12 cellular contexts compared by ENCODE assay signal in genomic region chr7:134899729-134900128, GRCh38.
DNase-seq lines count a peak whose midpoint lies in the region; ATAC-seq and TF ChIP-seq lines count a peak whose summit lies in the region.
"Had no signal": no experiment of that assay in that cellular context is flagged by ENCODE, and none has a peak within 500 bp of the region (broad histone marks: within the 10 kb centered on the region; RNA-seq: fewer than 3 reads in every experiment).

No MANE protein-coding gene starts in this region.

- no peak overlapping the region for H3K4me3 ChIP-seq in transverse colon
- H3K4me3 ChIP-seq: colonic mucosa had no signal

- no peak for TF ChIP-seq EP300 in transverse colon (IDR thresholded peaks at IDR 0.05; ENCODE audit: low read depth)

- peaks cover 14 to 51% (median 15%) of the 10 kb centered on the region in 4 donors for H3K4me1 ChIP-seq in transverse colon
- H3K4me1 ChIP-seq: colonic mucosa had no signal

- no peaks in the 10 kb centered on the region for H3K9me3 ChIP-seq in transverse colon
- H3K9me3 ChIP-seq: colonic mucosa had no signal

- no peak for TF ChIP-seq CTCF in transverse colon (IDR thresholded peaks at IDR 0.05)

- intact Hi-C loops in transverse colon (cut with DNase I; ENCODE audit: low total_unique reads) = no loop called here

- DNase-seq in DMS53 (lab: John Stamatoyannopoulos, UW) = peak; percentile 28
- no peak for DNase-seq in DMS53 treated with DMSO at 0.1 percent for 48 hours (lab: John Stamatoyannopoulos, UW; ENCODE audit: unreplicated experiment)
- peak; percentile 76 for DNase-seq in amniotic epithelial cell (ENCODE audit: low read depth)
- DNase-seq in kidney glomerular epithelial cell (lab: John Stamatoyannopoulos, UW) = peak; percentile 57
- DNase-seq in transverse colon = no peak
- DNase-seq in NCI-H1694 treated with DMSO at 0.1 percent for 48 hours (lab: John Stamatoyannopoulos, UW) = no peak
- DNase-seq: 8988T, colonic mucosa, head of caudate nucleus had no signal

- in situ Hi-C loops in transverse colon (cut with MboI; ENCODE audit: low pct_ligation_motif_present in 1 of 4, low pct_unique_long_range_greater_than_20kb in 1 of 4, low sequenced_read_pairs in 3 of 4) = no loop called here

- peak overlapping the region; percentile 51 to 78 (median 58) for H3K27ac ChIP-seq in transverse colon
- H3K27ac ChIP-seq: colonic mucosa had no signal

- no peak for ATAC-seq in GM19397 (IDR thresholded peaks at IDR 0.05; ENCODE audit: unreplicated experiment)
- ATAC-seq in activated CD4-positive, CD25-positive, alpha-beta regulatory T cell treated with anti-CD3 and anti-CD28 coated beads, Interleukin-2, amount 50 U/mL, for 24 hours = no peak
- ATAC-seq: stimulated activated effector memory CD8-positive, alpha-beta T cell treated with anti-CD3 and anti-CD28 coated beads, Interleukin-12 subunit alpha, Interleukin-12 subunit beta, amount 100 ng/mL, for 72 hours had no signal

- no peak for TF ChIP-seq POLR2A in transverse colon (IDR thresholded peaks at IDR 0.05)

- H3K36me3 ChIP-seq in transverse colon = no peaks in the 10 kb centered on the region
- H3K36me3 ChIP-seq: colonic mucosa had no signal

- WGBS in transverse colon (ENCODE audit: low coverage in 1 of 2), 2 donors = 30 to 52% methylated on average over 3 of the region's 3 CpGs

- no peaks in the 10 kb centered on the region for H3K27me3 ChIP-seq in transverse colon
- H3K27me3 ChIP-seq: colonic mucosa had no signal

Comparison
In these comparisons a context has a peak if more than half of its experiments do, and no peak if none do; other contexts are left out.
1. DNase-seq: peak in DMS53 (single experiment), amniotic epithelial cell (single experiment) and kidney glomerular epithelial cell (single experiment); none in DMS53 treated with DMSO at 0.1 percent for 48 hours (single experiment), transverse colon (single experiment) and NCI-H1694 treated with DMSO at 0.1 percent for 48 hours (single experiment).